Comparison of ENCODE assay signal across 12 cellular contexts in the genomic region with DNA sequence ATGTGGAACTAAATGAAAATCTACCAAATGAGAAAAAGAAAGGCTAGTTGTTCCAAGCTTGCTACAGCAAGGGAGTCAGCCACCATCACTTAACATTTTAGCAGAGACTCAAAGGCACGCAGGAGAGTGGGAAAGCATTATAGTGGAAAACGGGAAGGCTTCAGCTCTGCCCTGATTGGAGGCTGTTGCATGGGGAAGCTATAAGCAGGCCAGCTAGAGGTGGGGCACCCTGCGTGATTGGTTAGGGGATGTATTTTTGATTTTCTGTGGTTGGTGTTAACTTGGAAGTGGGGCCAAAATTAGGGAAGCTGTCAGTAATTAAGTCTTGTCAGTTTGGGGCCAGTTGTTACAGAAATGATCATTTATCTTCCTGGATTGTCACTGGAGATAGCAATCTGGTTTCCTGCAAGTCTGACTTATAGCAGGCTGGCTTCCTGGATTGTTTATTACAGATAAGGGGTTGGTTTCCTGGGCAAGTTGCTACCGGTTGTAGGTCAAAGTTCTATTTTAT.
DNase-seq lines count a peak whose midpoint lies in the region; ATAC-seq and TF ChIP-seq lines count a peak whose summit lies in the region.
"Had no signal": no experiment of that assay in that cellular context is flagged by ENCODE, and none has a peak within 500 bp of the region (broad histone marks: within the 10 kb centered on the region; RNA-seq: fewer than 3 reads in every experiment).

No MANE protein-coding gene starts in this region.

- no peaks in the 10 kb centered on the region for H3K27me3 ChIP-seq in adipocyte (replicated peaks; ENCODE audit: control insufficient read depth, insufficient read depth, low read length)
- H3K27me3 ChIP-seq: gastrocnemius medialis, uterus had no signal

- peaks cover 65% of the 10 kb centered on the region for H3K4me1 ChIP-seq in adipocyte (ENCODE audit: control insufficient read depth, insufficient read depth, low read length)
- H3K4me1 ChIP-seq: uterus had no signal

- H3K9me3 ChIP-seq in adipocyte (ENCODE audit: control insufficient read depth, low read length) = no peaks in the 10 kb centered on the region
- H3K9me3 ChIP-seq: gastrocnemius medialis, uterus had no signal

- H3K27me3 Mint-ChIP-seq in natural killer cell treated with Interleukin-12 subunit alpha and Interleukin-12 subunit beta and Interleukin-15 and Interleukin-18, amount 100 ng/mL, for 72 hours = no peaks in the 10 kb centered on the region
- peaks cover 0 to 3% of the 10 kb centered on the region in 2 donors for H3K27me3 Mint-ChIP-seq in natural killer cell (ENCODE audit: low read depth in 2 of 2)

- H3K9me3 Mint-ChIP-seq in natural killer cell treated with Interleukin-12 subunit alpha and Interleukin-12 subunit beta and Interleukin-15 and Interleukin-18, amount 100 ng/mL, for 72 hours = no peaks in the 10 kb centered on the region
- no peaks in the 10 kb centered on the region for H3K9me3 Mint-ChIP-seq in natural killer cell
- H3K9me3 Mint-ChIP-seq: brain had no signal

- no peak overlapping the region for H3K4me3 ChIP-seq in adipocyte (ENCODE audit: low read length)
- H3K4me3 ChIP-seq: gastrocnemius medialis, uterus had no signal

- H3K4me3 Mint-ChIP-seq in natural killer cell treated with Interleukin-12 subunit alpha and Interleukin-12 subunit beta and Interleukin-15 and Interleukin-18, amount 100 ng/mL, for 72 hours = peak overlapping the region; percentile 46
- H3K4me3 Mint-ChIP-seq in natural killer cell = no peak overlapping the region
- H3K4me3 Mint-ChIP-seq: brain had no signal

- no peaks in the 10 kb centered on the region for H3K36me3 ChIP-seq in adipocyte (ENCODE audit: control insufficient read depth, insufficient read depth, low read length, severe bottlenecking)
- H3K36me3 ChIP-seq: gastrocnemius medialis, uterus had no signal

- no peaks in the 10 kb centered on the region for H3K36me3 Mint-ChIP-seq in natural killer cell treated with Interleukin-12 subunit alpha and Interleukin-12 subunit beta and Interleukin-15 and Interleukin-18, amount 100 ng/mL, for 72 hours
- no peaks in the 10 kb centered on the region for H3K36me3 Mint-ChIP-seq in natural killer cell
- H3K36me3 Mint-ChIP-seq: brain had no signal

- intact Hi-C loops in natural killer cell (cut with micrococcal nuclease) = no loop called here

- H3K27ac Mint-ChIP-seq in natural killer cell treated with Interleukin-12 subunit alpha and Interleukin-12 subunit beta and Interleukin-15 and Interleukin-18, amount 100 ng/mL, for 72 hours = peak overlapping the region; percentile 76 to 84
- H3K27ac Mint-ChIP-seq in natural killer cell = no peak overlapping the region

- no peak for TF ChIP-seq CTCF in natural killer cell (IDR thresholded peaks at IDR 0.05)

- ATAC-seq in natural killer cell treated with Interleukin-12 subunit alpha and Interleukin-12 subunit beta and Interleukin-15 and Interleukin-18, amount 100 ng/mL, for 72 hours = no peak
- no peak for ATAC-seq in natural killer cell
- ATAC-seq in GM21737 (IDR thresholded peaks at IDR 0.05; ENCODE audit: unreplicated experiment) = no peak
- no peak for ATAC-seq in HG03432 (IDR thresholded peaks at IDR 0.05; ENCODE audit: unreplicated experiment)

- H3K9ac ChIP-seq in adipocyte (ENCODE audit: low read length) = peak overlapping the region; percentile 70

- no peak for DNase-seq in natural killer cell treated with Interleukin-12 subunit alpha and Interleukin-12 subunit beta and Interleukin-15 and Interleukin-18, amount 100 ng/mL, for 72 hours (ENCODE audit: low spot score)
- DNase-seq in natural killer cell (no peak), adipocyte (ENCODE audit: low read depth) (no peak), lung microvascular endothelial cell (ENCODE audit: low read depth in 2 of 2) (peak; percentile 82 to 98), amniotic stem cell (lab: John Stamatoyannopoulos, UW) (no peak)
- no peak for DNase-seq in activated CD4-positive, CD25-positive, alpha-beta regulatory T cell (lab: John Stamatoyannopoulos, UW)
- DNase-seq: NCI-H1694, uterus had no signal

- H3K4me1 Mint-ChIP-seq in natural killer cell treated with Interleukin-12 subunit alpha and Interleukin-12 subunit beta and Interleukin-15 and Interleukin-18, amount 100 ng/mL, for 72 hours (ENCODE audit: low read depth in 2 of 2) = peaks cover 20 to 36% of the 10 kb centered on the region in 2 donors
- no peaks in the 10 kb centered on the region for H3K4me1 Mint-ChIP-seq in natural killer cell

Comparison
In these comparisons a context has a peak if more than half of its experiments do, and no peak if none do; other contexts are left out.
1. H3K27ac Mint-ChIP-seq: peak in natural killer cell treated with Interleukin-12 subunit alpha and Interleukin-12 subunit beta and Interleukin-15 and Interleukin-18, amount 100 ng/mL, for 72 hours (2 of 2); none in natural killer cell (0 of 2).
2. DNase-seq: peak in lung microvascular endothelial cell (2 of 2); none in natural killer cell treated with Interleukin-12 subunit alpha and Interleukin-12 subunit beta and Interleukin-15 and Interleukin-18, amount 100 ng/mL, for 72 hours (single experiment), natural killer cell (single experiment), adipocyte (single experiment), amniotic stem cell (single experiment) and activated CD4-positive, CD25-positive, alpha-beta regulatory T cell (0 of 4).